ENCODE assay signal across 16 cellular contexts in the genomic region with DNA sequence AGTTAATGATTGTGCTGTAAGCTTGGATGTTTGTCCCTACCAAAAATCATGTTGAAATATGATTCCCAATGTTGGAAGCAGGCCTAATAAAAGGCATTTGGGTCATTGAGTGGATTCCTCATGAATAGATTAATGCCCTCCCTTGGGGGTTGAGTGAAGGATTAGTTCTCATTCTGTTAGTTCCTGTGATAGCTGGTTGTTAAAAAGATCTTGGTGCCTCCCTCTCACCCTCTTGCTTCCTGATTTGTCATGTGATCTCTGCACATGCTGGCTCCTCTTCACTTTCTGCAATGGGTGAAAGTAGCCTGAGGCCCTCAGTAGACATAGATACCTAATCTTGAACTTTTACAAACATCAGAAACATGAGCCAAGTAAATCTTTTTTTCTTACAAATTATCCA.
"Had no signal": no experiment of that assay in that cellular context is flagged by ENCODE, and none has a peak within 500 bp of the region (broad histone marks: within the 10 kb centered on the region; RNA-seq: fewer than 3 reads in every experiment).

No MANE protein-coding gene starts in this region.

- H3K4me2 ChIP-seq: smooth muscle cell had no signal

- H3K27ac ChIP-seq: colonic mucosa, foreskin keratinocyte, lower lobe of right lung, stomach, vagina had no signal

- H3K27me3 ChIP-seq: colonic mucosa, foreskin keratinocyte, stomach, vagina had no signal

- DNase-seq: activated CD4-positive, alpha-beta T cell treated with anti-CD3 and anti-CD28 coated beads, Interleukin-2, amount 10 ng/mL, durations not matched to agents 24 days and 14 days; activated CD8-positive, alpha-beta T cell treated with anti-CD3 and anti-CD28 coated beads for 36 hours; activated naive CD4-positive, alpha-beta T cell treated with anti-CD3 and anti-CD28 coated beads for 36 hours; activated naive CD8-positive, alpha-beta T cell treated with anti-CD3 and anti-CD28 coated beads, Interleukin-2, amount 50 U/mL, for 24 hours; activated T-cell treated with anti-CD3 and anti-CD28 coated beads, Interleukin-2, amount 50 U/mL, for 1 hour; anterior cingulate cortex; colonic mucosa; foreskin keratinocyte; glutamatergic neuron; hypothalamus; lower lobe of right lung; stimulated activated CD4-positive, alpha-beta T cell treated with anti-CD3 and anti-CD28 coated beads, Interleukin-4, amount 100 ng/mL, for 24 hours; stomach; trophoblast cell had no signal

- H3K4me1 ChIP-seq: colonic mucosa, foreskin keratinocyte, lower lobe of right lung, stomach, vagina had no signal

- H3K4me3 ChIP-seq: colonic mucosa, lower lobe of right lung, smooth muscle cell, stomach, vagina had no signal

- H3K36me3 ChIP-seq: colonic mucosa, lower lobe of right lung, stomach, vagina had no signal

- H3K9me3 ChIP-seq: colonic mucosa had no signal
